Comparison of ENCODE assay signal across 8 cellular contexts in the genomic region with DNA sequence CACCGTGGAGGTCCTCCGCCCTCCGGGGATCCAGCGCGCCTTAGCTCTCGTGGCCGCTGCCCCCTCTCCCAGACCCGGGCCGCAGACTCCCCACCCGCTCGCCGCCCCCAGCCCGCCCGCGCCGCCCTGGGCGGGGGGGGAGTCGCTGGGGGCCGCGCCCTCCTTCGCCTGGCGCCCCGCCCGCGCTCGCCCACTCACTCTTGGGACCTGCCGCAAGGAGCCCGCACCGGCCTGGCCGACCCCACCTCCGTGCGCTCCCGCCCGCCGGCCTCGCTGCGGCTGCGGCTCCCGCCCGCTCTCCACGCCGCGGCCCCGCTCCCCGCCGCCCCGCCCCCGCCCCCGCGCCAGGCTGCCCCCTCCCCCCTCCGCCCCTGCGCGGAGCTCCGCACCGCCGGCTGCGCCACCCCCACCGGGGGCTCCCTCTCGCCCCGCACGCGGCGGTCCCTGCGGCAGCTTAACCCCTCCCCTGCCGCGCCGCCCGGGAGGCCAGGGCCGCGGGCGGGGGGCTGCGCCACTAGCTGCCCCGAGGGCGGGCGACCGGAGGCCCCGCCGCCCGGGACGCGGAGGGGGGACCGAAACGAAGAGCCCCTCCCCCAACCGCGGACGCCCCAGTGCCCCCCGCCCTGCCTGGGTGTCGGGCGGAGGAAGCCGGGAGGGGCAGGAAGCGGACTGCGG. TPM values are rescaled to one million over a fixed set of nuclear protein-coding genes. Genes with fewer than 3 reads are reported as not detected.
DNase-seq lines count a peak whose midpoint lies in the region; ATAC-seq and TF ChIP-seq lines count a peak whose summit lies in the region.

No MANE protein-coding gene starts in this region.

- intact Hi-C loops in prostate gland (cut with DNase I), result loop anchor here (5.0 kb wide), 1 partner anchor 33 kb away; a partner anchor contains a TSS

- H3K79me2 ChIP-seq in fibroblast of lung (ENCODE audit: control insufficient read depth, insufficient read depth, low read length), result no peaks in the 10 kb centered on the region

- no peaks in the 10 kb centered on the region for H3K9me3 ChIP-seq in fibroblast of lung (ENCODE audit: control insufficient read depth, insufficient read depth, low read depth, low read length)
- no peaks in the 10 kb centered on the region for H3K9me3 ChIP-seq in prostate gland

- H3K36me3 ChIP-seq in fibroblast of lung (ENCODE audit: control insufficient read depth, insufficient read depth, low read length) (no peaks in the 10 kb centered on the region), prostate gland (no peaks in the 10 kb centered on the region)

- DNase-seq in GM10266 (ENCODE audit: extremely low spot score) (peak; percentile 87), T-helper 1 cell (peak in 3 of 5 donors; percentile 33 to 59 (median 41)), fibroblast of lung (ENCODE audit: low read depth in 2 of 2) (no peak), prostate gland (ENCODE audit: low spot score) (no peak), NCI-H187 (lab: John Stamatoyannopoulos, UW) (no peak), iPS-NIHi7 (ENCODE audit: extremely low spot score) (no peak)

- H3K4me3 ChIP-seq in fibroblast of lung (replicated peaks in 1 of 4; ENCODE audit: control extremely low read depth in 1 of 4, insufficient read depth in 1 of 4, low read depth in 3 of 4, low read length in 4 of 4), result peak overlapping the region in 2 of 4 experiments; percentile 16 to 37
- H3K4me3 ChIP-seq in prostate gland, result peak overlapping the region; percentile 40 to 45

- TF ChIP-seq CTCF in GM10266 (IDR thresholded peaks at IDR 0.05; ENCODE audit: control insufficient read depth, insufficient read depth, low read depth, missing control alignments) (no peak), fibroblast of lung (conservative IDR thresholded peaks at IDR 0.05 in 1 of 2, IDR thresholded peaks at IDR 0.05 in 1 of 2; ENCODE audit: low read depth in 1 of 2, low read length in 2 of 2) (no peak), prostate gland (IDR thresholded peaks at IDR 0.05) (no peak)

- H3K9ac ChIP-seq in fibroblast of lung (ENCODE audit: insufficient read depth, low read length), result no peak overlapping the region

- H4K20me1 ChIP-seq in fibroblast of lung (ENCODE audit: control insufficient read depth, extremely low read depth, insufficient read depth, low read length), result no peaks in the 10 kb centered on the region

- H3K4me1 ChIP-seq in fibroblast of lung (ENCODE audit: control insufficient read depth, extremely low read depth, insufficient read depth, low read length) (peaks cover 22% of the 10 kb centered on the region), prostate gland (replicated peaks) (peaks cover 7% of the 10 kb centered on the region)

- TF ChIP-seq POLR2A in prostate gland (IDR thresholded peaks at IDR 0.05), result no peak

- H3K4me2 ChIP-seq in fibroblast of lung (ENCODE audit: extremely low read depth, insufficient read depth, low read length), result peak overlapping the region; percentile 78

- WGBS in prostate gland, result 1% methylated on average over 24 of the region's 92 CpGs

- ATAC-seq in HG03439 (IDR thresholded peaks at IDR 0.05; ENCODE audit: unreplicated experiment), result no peak
- no peak for ATAC-seq in HG03378 (IDR thresholded peaks at IDR 0.05; ENCODE audit: unreplicated experiment)

- H3K27me3 ChIP-seq in fibroblast of lung (ENCODE audit: control insufficient read depth, insufficient read depth, low read length) (peaks cover 18% of the 10 kb centered on the region), prostate gland (replicated peaks; ENCODE audit: insufficient read depth) (no peaks in the 10 kb centered on the region)

- H3K27ac ChIP-seq in fibroblast of lung (ENCODE audit: insufficient read depth, low read length) (no peak overlapping the region), prostate gland (peak overlapping the region; percentile 77 to 83)

- no peak overlapping the region for H2AFZ ChIP-seq in fibroblast of lung (ENCODE audit: low read length)

RNA-seq across cellular contexts. Expression of a gene that starts 0.7 kb away (rescaled TPM):
- total RNA-seq in fibroblast of lung (0.26 and 1.2 TPM in 2 replicates), prostate gland (10 to 100 TPM; 13.3 to 28.7 TPM)
- polyA plus RNA-seq in fibroblast of lung, result 0.71 and 5.2 TPM in 2 replicates
- polyA plus RNA-seq in fibroblast of lung (2012), result 1.8 and 9.9 TPM in 2 replicates
- polyA minus RNA-seq in fibroblast of lung (ENCODE audit: low replicate concordance), result 0.22 and 8.6 TPM in 2 replicates

RNA-seq across cellular contexts. Expression of a gene that starts 15.1 kb away (rescaled TPM):
- total RNA-seq in fibroblast of lung (0.26 and 0.50 TPM in 2 replicates), prostate gland (10 to 100 TPM in 1 of 2 donors, 1 to 10 TPM in 1; 8.0 to 22.4 TPM)
- 0.18 and 1.9 TPM in 2 replicates for polyA plus RNA-seq in fibroblast of lung
- 0.22 and 3.1 TPM in 2 replicates for polyA plus RNA-seq in fibroblast of lung (2012)
- 0.11 and 4.9 TPM in 2 replicates for polyA minus RNA-seq in fibroblast of lung (ENCODE audit: low replicate concordance)

RNA-seq across cellular contexts. Expression of a gene that starts 21.7 kb away (rescaled TPM):
- total RNA-seq in fibroblast of lung (under 0.01 and 0.26 TPM in 2 replicates), prostate gland (10 to 100 TPM in 1 of 2 donors, under 1 TPM in 1; 0.46 to 26.8 TPM)
- polyA plus RNA-seq in fibroblast of lung, result 0.75 TPM in 1 of 2 replicates, not detected in the other
- 0.24 and 1.3 TPM in 2 replicates for polyA plus RNA-seq in fibroblast of lung (2012)
- polyA minus RNA-seq in fibroblast of lung (ENCODE audit: low replicate concordance), result 0.26 and 1.8 TPM in 2 replicates

RNA-seq across cellular contexts. Expression of a gene that starts 33.7 kb away (rescaled TPM):
- total RNA-seq in fibroblast of lung (62.7 and 78.9 TPM in 2 replicates), prostate gland (100 to 1,000 TPM; 263 to 409 TPM)
- 105 and 133 TPM in 2 replicates for polyA plus RNA-seq in fibroblast of lung
- 147 and 153 TPM in 2 replicates for polyA plus RNA-seq in fibroblast of lung (2012)
- 73.2 and 89.6 TPM in 2 replicates for polyA minus RNA-seq in fibroblast of lung (ENCODE audit: low replicate concordance)

RNA-seq across cellular contexts. Expression of a gene that starts 58.3 kb away (rescaled TPM):
- total RNA-seq in fibroblast of lung (4.9 and 9.2 TPM in 2 replicates), prostate gland (10 to 100 TPM; 10.7 to 35.8 TPM)
- polyA plus RNA-seq in fibroblast of lung, result 6.4 and 9.2 TPM in 2 replicates
- polyA plus RNA-seq in fibroblast of lung (2012), result 6.5 and 12.0 TPM in 2 replicates
- 34.1 and 53.5 TPM in 2 replicates for polyA minus RNA-seq in fibroblast of lung (ENCODE audit: low replicate concordance)

Comparison
In these comparisons a context has a peak if more than half of its experiments do, and no peak if none do; other contexts are left out.
1. DNase-seq: peak in GM10266 (single experiment) and T-helper 1 cell (3 of 5); none in fibroblast of lung (0 of 2), prostate gland (single experiment), NCI-H187 (0 of 2) and iPS-NIHi7 (single experiment).